Comparison of ENCODE assay signal across 1 cellular context in genomic region chr6:155328539-155329459, GRCh38.
TF ChIP-seq lines count a peak whose summit lies in the region.

No MANE protein-coding gene starts in this region.

TF ChIP-seq in HepG2, 621 proteins besides CTCF, POLR2A, EP300 and RAD21 (continued from another document and continues in another):
- TF ChIP-seq, protein P1, sequence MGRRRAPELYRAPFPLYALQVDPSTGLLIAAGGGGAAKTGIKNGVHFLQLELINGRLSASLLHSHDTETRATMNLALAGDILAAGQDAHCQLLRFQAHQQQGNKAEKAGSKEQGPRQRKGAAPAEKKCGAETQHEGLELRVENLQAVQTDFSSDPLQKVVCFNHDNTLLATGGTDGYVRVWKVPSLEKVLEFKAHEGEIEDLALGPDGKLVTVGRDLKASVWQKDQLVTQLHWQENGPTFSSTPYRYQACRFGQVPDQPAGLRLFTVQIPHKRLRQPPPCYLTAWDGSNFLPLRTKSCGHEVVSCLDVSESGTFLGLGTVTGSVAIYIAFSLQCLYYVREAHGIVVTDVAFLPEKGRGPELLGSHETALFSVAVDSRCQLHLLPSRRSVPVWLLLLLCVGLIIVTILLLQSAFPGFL (CRISPR knock-in tag; IDR thresholded peaks at IDR 0.05) = no peak
- TF ChIP-seq NFYC (CRISPR knock-in tag; IDR thresholded peaks at IDR 0.05) (peak; percentile 43), ZNF567 (CRISPR knock-in tag; IDR thresholded peaks at IDR 0.05; ENCODE audit: borderline replicate concordance) (peak; percentile 86; the same call in 1 of the 2 replicates), ZBTB34 (CRISPR knock-in tag; IDR thresholded peaks at IDR 0.05) (peak; percentile 88; the same call in 1 of the 2 replicates), ZNF12 (CRISPR knock-in tag; IDR thresholded peaks at IDR 0.05) (peak; percentile 54; the same call in 1 of the 2 replicates), ZSCAN22 (CRISPR knock-in tag; IDR thresholded peaks at IDR 0.05) (no peak; the same call in 1 of the 2 replicates), ZNF343 (CRISPR knock-in tag; IDR thresholded peaks at IDR 0.05) (no peak; the same call in 1 of the 2 replicates), PHF20 (CRISPR knock-in tag; IDR thresholded peaks at IDR 0.05) (no peak), HIVEP1 (CRISPR knock-in tag; IDR thresholded peaks at IDR 0.05) (no peak), SIN3A (IDR thresholded peaks at IDR 0.05; ENCODE audit: borderline replicate concordance, low read depth, low read length) (0 out of 2 replicates have a peak, but pooled peaks have one; percentile 44), NCOR1 (IDR thresholded peaks at IDR 0.05; ENCODE audit: borderline replicate concordance, low read length) (peak; percentile 96; the same call in 1 of the 2 replicates), ZZZ3 (CRISPR knock-in tag; IDR thresholded peaks at IDR 0.05; ENCODE audit: borderline replicate concordance) (no peak), CEBPG (CRISPR knock-in tag; IDR thresholded peaks at IDR 0.05) (peak; percentile 97), ZNF672 (CRISPR knock-in tag; IDR thresholded peaks at IDR 0.05) (no peak), GLMP (CRISPR knock-in tag; IDR thresholded peaks at IDR 0.05; ENCODE audit: borderline replicate concordance) (no peak), ZNF772 (CRISPR knock-in tag; IDR thresholded peaks at IDR 0.05) (no peak), HNRNPUL1 (IDR thresholded peaks at IDR 0.05; ENCODE audit: low read depth, low read length) (no peak; the same call in 1 of the 2 replicates), FOSL1 (CRISPR knock-in tag; IDR thresholded peaks at IDR 0.05; ENCODE audit: borderline replicate concordance) (no peak), SRSF4 (IDR thresholded peaks at IDR 0.05; ENCODE audit: low read depth, low read length, poor library complexity, severe bottlenecking) (no peak), RBM39 (IDR thresholded peaks at IDR 0.05; ENCODE audit: low read depth, low read length, poor library complexity, severe bottlenecking) (no peak), ZNF3 (CRISPR knock-in tag; IDR thresholded peaks at IDR 0.05) (0 out of 2 replicates have a peak, but pooled peaks have one; percentile 8), ZNF282 (IDR thresholded peaks at IDR 0.05; ENCODE audit: partially characterized antibody) (no peak), ZNF382 (CRISPR knock-in tag; IDR thresholded peaks at IDR 0.05; ENCODE audit: borderline replicate concordance) (no peak), TCF7L2 (IDR thresholded peaks at IDR 0.05; ENCODE audit: low read depth, low read length) (peak; percentile 100), SAP130 (CRISPR knock-in tag; IDR thresholded peaks at IDR 0.05; ENCODE audit: low read depth) (peak; percentile 74; the same call in 1 of the 2 replicates), ATM (IDR thresholded peaks at IDR 0.05; ENCODE audit: borderline replicate concordance) (no peak), NPAS2 (CRISPR knock-in tag; IDR thresholded peaks at IDR 0.05; ENCODE audit: borderline replicate concordance) (no peak), RXRA (CRISPR knock-in tag; IDR thresholded peaks at IDR 0.05) (peak; percentile 77; the same call in 1 of the 2 replicates), ARNTL (CRISPR knock-in tag; IDR thresholded peaks at IDR 0.05) (peak; percentile 62), ZSCAN29 (CRISPR knock-in tag; conservative IDR thresholded peaks at IDR 0.05) (peak; percentile 92), ASH2L (IDR thresholded peaks at IDR 0.05; ENCODE audit: insufficient read length, low read depth, low read length) (peak; percentile 100), HOXA3 (CRISPR knock-in tag; IDR thresholded peaks at IDR 0.05) (peak; percentile 67), CHCHD3 (CRISPR knock-in tag; IDR thresholded peaks at IDR 0.05) (no peak), ZNF383 (CRISPR knock-in tag; IDR thresholded peaks at IDR 0.05; ENCODE audit: borderline replicate concordance) (no peak), THAP8 (CRISPR knock-in tag; IDR thresholded peaks at IDR 0.05; ENCODE audit: borderline replicate concordance) (no peak), MBNL3 (CRISPR knock-in tag; conservative IDR thresholded peaks at IDR 0.05) (no peak)
- TF ChIP-seq, protein P2, sequence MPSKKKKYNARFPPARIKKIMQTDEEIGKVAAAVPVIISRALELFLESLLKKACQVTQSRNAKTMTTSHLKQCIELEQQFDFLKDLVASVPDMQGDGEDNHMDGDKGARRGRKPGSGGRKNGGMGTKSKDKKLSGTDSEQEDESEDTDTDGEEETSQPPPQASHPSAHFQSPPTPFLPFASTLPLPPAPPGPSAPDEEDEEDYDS (CRISPR knock-in tag; IDR thresholded peaks at IDR 0.05) = peak; percentile 95
- TF ChIP-seq, protein P3, sequence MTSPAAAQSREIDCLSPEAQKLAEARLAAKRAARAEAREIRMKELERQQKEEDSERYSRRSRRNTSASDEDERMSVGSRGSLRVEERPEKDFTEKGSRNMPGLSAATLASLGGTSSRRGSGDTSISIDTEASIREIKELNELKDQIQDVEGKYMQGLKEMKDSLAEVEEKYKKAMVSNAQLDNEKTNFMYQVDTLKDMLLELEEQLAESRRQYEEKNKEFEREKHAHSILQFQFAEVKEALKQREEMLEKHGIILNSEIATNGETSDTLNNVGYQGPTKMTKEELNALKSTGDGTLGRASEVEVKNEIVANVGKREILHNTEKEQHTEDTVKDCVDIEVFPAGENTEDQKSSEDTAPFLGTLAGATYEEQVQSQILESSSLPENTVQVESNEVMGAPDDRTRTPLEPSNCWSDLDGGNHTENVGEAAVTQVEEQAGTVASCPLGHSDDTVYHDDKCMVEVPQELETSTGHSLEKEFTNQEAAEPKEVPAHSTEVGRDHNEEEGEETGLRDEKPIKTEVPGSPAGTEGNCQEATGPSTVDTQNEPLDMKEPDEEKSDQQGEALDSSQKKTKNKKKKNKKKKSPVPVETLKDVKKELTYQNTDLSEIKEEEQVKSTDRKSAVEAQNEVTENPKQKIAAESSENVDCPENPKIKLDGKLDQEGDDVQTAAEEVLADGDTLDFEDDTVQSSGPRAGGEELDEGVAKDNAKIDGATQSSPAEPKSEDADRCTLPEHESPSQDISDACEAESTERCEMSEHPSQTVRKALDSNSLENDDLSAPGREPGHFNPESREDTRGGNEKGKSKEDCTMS (CRISPR knock-in tag; conservative IDR thresholded peaks at IDR 0.05) = no peak
- TF ChIP-seq, protein P4, sequence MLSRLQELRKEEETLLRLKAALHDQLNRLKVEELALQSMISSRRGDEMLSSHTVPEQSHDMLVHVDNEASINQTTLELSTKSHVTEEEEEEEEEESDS (CRISPR knock-in tag; IDR thresholded peaks at IDR 0.05; ENCODE audit: borderline replicate concordance) = no peak
- TF ChIP-seq, protein P5, sequence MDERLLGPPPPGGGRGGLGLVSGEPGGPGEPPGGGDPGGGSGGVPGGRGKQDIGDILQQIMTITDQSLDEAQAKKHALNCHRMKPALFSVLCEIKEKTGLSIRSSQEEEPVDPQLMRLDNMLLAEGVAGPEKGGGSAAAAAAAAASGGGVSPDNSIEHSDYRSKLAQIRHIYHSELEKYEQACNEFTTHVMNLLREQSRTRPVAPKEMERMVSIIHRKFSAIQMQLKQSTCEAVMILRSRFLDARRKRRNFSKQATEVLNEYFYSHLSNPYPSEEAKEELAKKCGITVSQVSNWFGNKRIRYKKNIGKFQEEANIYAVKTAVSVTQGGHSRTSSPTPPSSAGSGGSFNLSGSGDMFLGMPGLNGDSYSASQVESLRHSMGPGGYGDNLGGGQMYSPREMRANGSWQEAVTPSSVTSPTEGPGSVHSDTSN (CRISPR knock-in tag; IDR thresholded peaks at IDR 0.05) = 0 out of 2 replicates have a peak, but pooled peaks have one; percentile 27
- TF ChIP-seq, protein P6, sequence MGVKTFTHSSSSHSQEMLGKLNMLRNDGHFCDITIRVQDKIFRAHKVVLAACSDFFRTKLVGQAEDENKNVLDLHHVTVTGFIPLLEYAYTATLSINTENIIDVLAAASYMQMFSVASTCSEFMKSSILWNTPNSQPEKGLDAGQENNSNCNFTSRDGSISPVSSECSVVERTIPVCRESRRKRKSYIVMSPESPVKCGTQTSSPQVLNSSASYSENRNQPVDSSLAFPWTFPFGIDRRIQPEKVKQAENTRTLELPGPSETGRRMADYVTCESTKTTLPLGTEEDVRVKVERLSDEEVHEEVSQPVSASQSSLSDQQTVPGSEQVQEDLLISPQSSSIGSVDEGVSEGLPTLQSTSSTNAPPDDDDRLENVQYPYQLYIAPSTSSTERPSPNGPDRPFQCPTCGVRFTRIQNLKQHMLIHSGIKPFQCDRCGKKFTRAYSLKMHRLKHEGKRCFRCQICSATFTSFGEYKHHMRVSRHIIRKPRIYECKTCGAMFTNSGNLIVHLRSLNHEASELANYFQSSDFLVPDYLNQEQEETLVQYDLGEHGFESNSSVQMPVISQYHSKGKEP (CRISPR knock-in tag; IDR thresholded peaks at IDR 0.05) = no peak
- TF ChIP-seq, protein P7, sequence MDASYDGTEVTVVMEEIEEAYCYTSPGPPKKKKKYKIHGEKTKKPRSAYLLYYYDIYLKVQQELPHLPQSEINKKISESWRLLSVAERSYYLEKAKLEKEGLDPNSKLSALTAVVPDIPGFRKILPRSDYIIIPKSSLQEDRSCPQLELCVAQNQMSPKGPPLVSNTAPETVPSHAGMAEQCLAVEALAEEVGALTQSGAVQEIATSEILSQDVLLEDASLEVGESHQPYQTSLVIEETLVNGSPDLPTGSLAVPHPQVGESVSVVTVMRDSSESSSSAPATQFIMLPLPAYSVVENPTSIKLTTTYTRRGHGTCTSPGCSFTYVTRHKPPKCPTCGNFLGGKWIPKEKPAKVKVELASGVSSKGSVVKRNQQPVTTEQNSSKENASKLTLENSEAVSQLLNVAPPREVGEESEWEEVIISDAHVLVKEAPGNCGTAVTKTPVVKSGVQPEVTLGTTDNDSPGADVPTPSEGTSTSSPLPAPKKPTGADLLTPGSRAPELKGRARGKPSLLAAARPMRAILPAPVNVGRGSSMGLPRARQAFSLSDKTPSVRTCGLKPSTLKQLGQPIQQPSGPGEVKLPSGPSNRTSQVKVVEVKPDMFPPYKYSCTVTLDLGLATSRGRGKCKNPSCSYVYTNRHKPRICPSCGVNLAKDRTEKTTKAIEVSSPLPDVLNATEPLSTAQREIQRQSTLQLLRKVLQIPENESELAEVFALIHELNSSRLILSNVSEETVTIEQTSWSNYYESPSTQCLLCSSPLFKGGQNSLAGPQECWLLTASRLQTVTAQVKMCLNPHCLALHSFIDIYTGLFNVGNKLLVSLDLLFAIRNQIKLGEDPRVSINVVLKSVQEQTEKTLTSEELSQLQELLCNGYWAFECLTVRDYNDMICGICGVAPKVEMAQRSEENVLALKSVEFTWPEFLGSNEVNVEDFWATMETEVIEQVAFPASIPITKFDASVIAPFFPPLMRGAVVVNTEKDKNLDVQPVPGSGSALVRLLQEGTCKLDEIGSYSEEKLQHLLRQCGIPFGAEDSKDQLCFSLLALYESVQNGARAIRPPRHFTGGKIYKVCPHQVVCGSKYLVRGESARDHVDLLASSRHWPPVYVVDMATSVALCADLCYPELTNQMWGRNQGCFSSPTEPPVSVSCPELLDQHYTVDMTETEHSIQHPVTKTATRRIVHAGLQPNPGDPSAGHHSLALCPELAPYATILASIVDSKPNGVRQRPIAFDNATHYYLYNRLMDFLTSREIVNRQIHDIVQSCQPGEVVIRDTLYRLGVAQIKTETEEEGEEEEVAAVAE (CRISPR knock-in tag; IDR thresholded peaks at IDR 0.05; ENCODE audit: borderline replicate concordance) = peak; percentile 88
- TF ChIP-seq, protein P8, sequence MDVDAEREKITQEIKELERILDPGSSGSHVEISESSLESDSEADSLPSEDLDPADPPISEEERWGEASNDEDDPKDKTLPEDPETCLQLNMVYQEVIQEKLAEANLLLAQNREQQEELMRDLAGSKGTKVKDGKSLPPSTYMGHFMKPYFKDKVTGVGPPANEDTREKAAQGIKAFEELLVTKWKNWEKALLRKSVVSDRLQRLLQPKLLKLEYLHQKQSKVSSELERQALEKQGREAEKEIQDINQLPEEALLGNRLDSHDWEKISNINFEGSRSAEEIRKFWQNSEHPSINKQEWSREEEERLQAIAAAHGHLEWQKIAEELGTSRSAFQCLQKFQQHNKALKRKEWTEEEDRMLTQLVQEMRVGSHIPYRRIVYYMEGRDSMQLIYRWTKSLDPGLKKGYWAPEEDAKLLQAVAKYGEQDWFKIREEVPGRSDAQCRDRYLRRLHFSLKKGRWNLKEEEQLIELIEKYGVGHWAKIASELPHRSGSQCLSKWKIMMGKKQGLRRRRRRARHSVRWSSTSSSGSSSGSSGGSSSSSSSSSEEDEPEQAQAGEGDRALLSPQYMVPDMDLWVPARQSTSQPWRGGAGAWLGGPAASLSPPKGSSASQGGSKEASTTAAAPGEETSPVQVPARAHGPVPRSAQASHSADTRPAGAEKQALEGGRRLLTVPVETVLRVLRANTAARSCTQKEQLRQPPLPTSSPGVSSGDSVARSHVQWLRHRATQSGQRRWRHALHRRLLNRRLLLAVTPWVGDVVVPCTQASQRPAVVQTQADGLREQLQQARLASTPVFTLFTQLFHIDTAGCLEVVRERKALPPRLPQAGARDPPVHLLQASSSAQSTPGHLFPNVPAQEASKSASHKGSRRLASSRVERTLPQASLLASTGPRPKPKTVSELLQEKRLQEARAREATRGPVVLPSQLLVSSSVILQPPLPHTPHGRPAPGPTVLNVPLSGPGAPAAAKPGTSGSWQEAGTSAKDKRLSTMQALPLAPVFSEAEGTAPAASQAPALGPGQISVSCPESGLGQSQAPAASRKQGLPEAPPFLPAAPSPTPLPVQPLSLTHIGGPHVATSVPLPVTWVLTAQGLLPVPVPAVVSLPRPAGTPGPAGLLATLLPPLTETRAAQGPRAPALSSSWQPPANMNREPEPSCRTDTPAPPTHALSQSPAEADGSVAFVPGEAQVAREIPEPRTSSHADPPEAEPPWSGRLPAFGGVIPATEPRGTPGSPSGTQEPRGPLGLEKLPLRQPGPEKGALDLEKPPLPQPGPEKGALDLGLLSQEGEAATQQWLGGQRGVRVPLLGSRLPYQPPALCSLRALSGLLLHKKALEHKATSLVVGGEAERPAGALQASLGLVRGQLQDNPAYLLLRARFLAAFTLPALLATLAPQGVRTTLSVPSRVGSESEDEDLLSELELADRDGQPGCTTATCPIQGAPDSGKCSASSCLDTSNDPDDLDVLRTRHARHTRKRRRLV (CRISPR knock-in tag; IDR thresholded peaks at IDR 0.05) = no peak
